Comparison of ENCODE assay signal across 14 cellular contexts in the genomic region with DNA sequence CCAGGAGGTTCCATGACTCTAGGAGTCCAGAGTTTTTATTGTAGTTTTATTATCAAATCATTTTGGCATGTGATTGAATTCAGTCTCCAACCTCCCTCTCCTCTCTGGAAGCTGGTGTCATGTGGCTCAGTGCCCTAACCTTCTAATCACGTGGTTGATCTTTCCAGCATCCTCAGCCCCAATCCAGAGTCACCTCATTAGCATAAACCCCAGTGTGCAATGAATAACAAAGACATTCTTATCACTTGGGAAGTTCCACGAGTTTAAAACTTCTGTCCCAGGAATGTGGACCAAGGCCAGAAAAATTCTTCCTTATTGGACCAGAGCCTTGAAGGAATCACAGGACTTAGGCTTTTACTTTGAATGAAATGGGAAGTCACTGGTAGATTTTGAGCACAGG. TPM values are rescaled to one million over a fixed set of nuclear protein-coding genes. Genes with fewer than 3 reads are reported as not detected.
DNase-seq lines count a peak whose midpoint lies in the region; ATAC-seq, FAIRE-seq and TF ChIP-seq lines count a peak whose summit lies in the region.
"Had no signal": no experiment of that assay in that cellular context is flagged by ENCODE, and none has a peak within 500 bp of the region (broad histone marks: within the 10 kb centered on the region; RNA-seq: fewer than 3 reads in every experiment).

No MANE protein-coding gene starts in this region.

- peak overlapping the region; percentile 75 for H3K27ac Mint-ChIP-seq in chondrocyte (ENCODE audit: unreplicated experiment)
- H3K27ac Mint-ChIP-seq: activated T-cell treated with anti-CD3 and anti-CD28 coated beads, Interleukin-2, amount 50 U/mL, for 24 hours; stimulated activated memory B cell treated with anti-CD40 and anti-IgM and Interleukin-4, amounts not matched to agents 10 μg/mL and 1 μg/mL and 100 μg/mL, for 72 hours had no signal

- peaks cover 0 to 67% (median 10%) of the 10 kb centered on the region in 12 donors for H3K4me1 ChIP-seq in heart left ventricle
- peaks cover 0 to 21% of the 10 kb centered on the region in 2 donors for H3K4me1 ChIP-seq in right atrium auricular region
- H3K4me1 ChIP-seq in kidney (ENCODE audit: control insufficient read depth in 1 of 2, insufficient read depth in 1 of 2, low read depth in 1 of 2, low read length in 2 of 2), result peaks cover 19 to 22% of the 10 kb centered on the region in 2 donors
- peaks cover 14% of the 10 kb centered on the region for H3K4me1 ChIP-seq in upper lobe of right lung
- H3K4me1 ChIP-seq: A549 had no signal

- H3K27me3 ChIP-seq in heart left ventricle (peaks cover 0 to 3% (median 0%) of the 10 kb centered on the region in 9 donors), right atrium auricular region (no peaks in the 10 kb centered on the region), upper lobe of right lung (no peaks in the 10 kb centered on the region)

- peaks cover 0 to 4% (median 0%) of the 10 kb centered on the region in 9 donors for H3K36me3 ChIP-seq in heart left ventricle
- H3K36me3 ChIP-seq in right atrium auricular region, result no peaks in the 10 kb centered on the region
- no peaks in the 10 kb centered on the region for H3K36me3 ChIP-seq in kidney (ENCODE audit: control insufficient read depth in 1 of 2, insufficient read depth in 2 of 2, low read length in 2 of 2)
- H3K36me3 ChIP-seq in upper lobe of right lung, result no peaks in the 10 kb centered on the region

- no peak overlapping the region for H3K9ac ChIP-seq in kidney (ENCODE audit: low read length in 2 of 2)

- no peak for TF ChIP-seq POLR2A in heart left ventricle (IDR thresholded peaks at IDR 0.05)

- no peak overlapping the region for H3K4me3 Mint-ChIP-seq in chondrocyte (ENCODE audit: unreplicated experiment)
- H3K4me3 Mint-ChIP-seq: activated T-cell treated with anti-CD3 and anti-CD28 coated beads, Interleukin-2, amount 50 U/mL, for 24 hours; stimulated activated memory B cell treated with anti-CD40 and anti-IgM and Interleukin-4, amounts not matched to agents 10 μg/mL and 1 μg/mL and 100 μg/mL, for 72 hours had no signal

- H3K9me3 ChIP-seq in heart left ventricle (no peaks in the 10 kb centered on the region), right atrium auricular region (no peaks in the 10 kb centered on the region), kidney (ENCODE audit: control insufficient read depth in 1 of 2, low read length in 2 of 2) (no peaks in the 10 kb centered on the region), upper lobe of right lung (no peaks in the 10 kb centered on the region)
- H3K9me3 ChIP-seq: A549 had no signal

- H3K36me3 Mint-ChIP-seq in chondrocyte (ENCODE audit: low read depth), result peaks cover 6% of the 10 kb centered on the region
- H3K36me3 Mint-ChIP-seq: stimulated activated memory B cell treated with anti-CD40 and anti-IgM and Interleukin-4, amounts not matched to agents 10 μg/mL and 1 μg/mL and 100 μg/mL, for 72 hours had no signal

- peaks cover 39% of the 10 kb centered on the region for H3K4me1 Mint-ChIP-seq in chondrocyte (ENCODE audit: low read depth)
- H3K4me1 Mint-ChIP-seq: stimulated activated memory B cell treated with anti-CD40 and anti-IgM and Interleukin-4, amounts not matched to agents 10 μg/mL and 1 μg/mL and 100 μg/mL, for 72 hours had no signal

- H3K9me3 Mint-ChIP-seq in chondrocyte (ENCODE audit: low read depth), result no peaks in the 10 kb centered on the region
- H3K9me3 Mint-ChIP-seq: activated T-cell treated with anti-CD3 and anti-CD28 coated beads, Interleukin-2, amount 50 U/mL, for 24 hours; stimulated activated memory B cell treated with anti-CD40 and anti-IgM and Interleukin-4, amounts not matched to agents 10 μg/mL and 1 μg/mL and 100 μg/mL, for 72 hours had no signal

- WGBS in heart left ventricle, 4 donors, result 9 to 23% (median 18%) methylated on average over 2 of the region's 2 CpGs

- no peak for TF ChIP-seq CTCF in heart left ventricle (IDR thresholded peaks at IDR 0.05)
- no peak for TF ChIP-seq CTCF in right atrium auricular region (IDR thresholded peaks at IDR 0.05)
- TF ChIP-seq CTCF in chondrocyte (IDR thresholded peaks at IDR 0.05), result no peak
- TF ChIP-seq CTCF in kidney (IDR thresholded peaks at IDR 0.05; ENCODE audit: borderline replicate concordance, extremely low read depth, insufficient read depth), result no peak
- TF ChIP-seq CTCF in upper lobe of right lung (IDR thresholded peaks at IDR 0.05), result no peak

- no peaks in the 10 kb centered on the region for H3K27me3 Mint-ChIP-seq in chondrocyte (ENCODE audit: low read depth)

- ATAC-seq in heart left ventricle (peak in 3 of 4 donors; percentile 58 to 69 (median 68)), upper lobe of right lung (peak; percentile 18), HG02623 (IDR thresholded peaks at IDR 0.05; ENCODE audit: unreplicated experiment) (no peak), esophagus mucosa (no peak)
- ATAC-seq: A549; stimulated activated memory B cell treated with anti-CD40 and anti-IgM and Interleukin-4, amounts not matched to agents 10 μg/mL and 1 μg/mL and 100 μg/mL, for 72 hours had no signal

- no peak overlapping the region for H3K27ac ChIP-seq in heart left ventricle
- H3K27ac ChIP-seq in right atrium auricular region, result no peak overlapping the region
- no peak overlapping the region for H3K27ac ChIP-seq in kidney (ENCODE audit: low read depth in 2 of 2, low read length in 2 of 2)
- H3K27ac ChIP-seq in upper lobe of right lung, result no peak overlapping the region
- H3K27ac ChIP-seq: A549 had no signal

- peak; percentile 85 for FAIRE-seq in kidney (lab: Jason Lieb, UNC)
- FAIRE-seq: A549, colon had no signal

- intact Hi-C loops in heart left ventricle (cut with DNase I) (no loop called here), kidney (cut with DNase I) (no loop called here), upper lobe of right lung (cut with DNase I) (no loop called here)

- H3K4me3 ChIP-seq in heart left ventricle (no peak overlapping the region), right atrium auricular region (no peak overlapping the region), kidney (ENCODE audit: low read length in 2 of 2) (no peak overlapping the region), upper lobe of right lung (no peak overlapping the region)
- H3K4me3 ChIP-seq: A549, lung had no signal

- peak in 1 of 5 donors; percentile 24 for DNase-seq in heart left ventricle
- DNase-seq in right atrium auricular region (ENCODE audit: low spot score), result no peak
- no peak for DNase-seq in chondrocyte (ENCODE audit: low spot score)
- no peak for DNase-seq in kidney
- DNase-seq in upper lobe of right lung, result no peak
- no peak for DNase-seq in activated CD4-positive, alpha-beta T cell treated with anti-CD3 and anti-CD28 coated beads, Interleukin-2, amount 50 U/mL, for 4 hours
- DNase-seq: activated T-cell treated with anti-CD3 and anti-CD28 coated beads, Interleukin-2, amount 50 U/mL, for 24 hours; T-helper 1 cell had no signal

RNA-seq across cellular contexts. Expression of gene KIRREL1, which starts 52.2 kb away (rescaled TPM):
- total RNA-seq in heart left ventricle, result 10 to 100 TPM in 4 of 9 donors, 1 to 10 TPM in 5; 6.1 to 22.7 (median 8.2) TPM
- 1 to 10 TPM; 3.2 to 8.4 TPM for polyA plus RNA-seq in heart left ventricle
- total RNA-seq in right atrium auricular region, result 10 to 100 TPM; 12.3 to 21.9 TPM
- total RNA-seq in chondrocyte, result 159 to 166 TPM (median 165 TPM) in 3 replicates
- total RNA-seq in kidney, result 54.9 TPM
- polyA plus RNA-seq in kidney (ENCODE audit: insufficient read depth, low read depth, low replicate concordance), result 13.7 TPM
- 40.8 TPM for total RNA-seq in upper lobe of right lung
- total RNA-seq in esophagus mucosa, result 9.9 TPM

Comparison
In these comparisons a context has a peak if more than half of its experiments do, and no peak if none do; other contexts are left out.
1. ATAC-seq: peak in heart left ventricle (3 of 4) and upper lobe of right lung (single experiment); none in HG02623 (single experiment) and esophagus mucosa (single experiment).